16 cellular contexts compared by ENCODE assay signal in genomic region chr17:68439656-68440290, GRCh38. TPM values are rescaled to one million over a fixed set of nuclear protein-coding genes. Genes with fewer than 3 reads are reported as not detected.
A peak's percentile ranks its signal among the peaks of the same experiment; 100 is the strongest.
DNase-seq lines count a peak whose midpoint lies in the region; ATAC-seq and TF ChIP-seq lines count a peak whose summit lies in the region.
"Had no signal": no experiment of that assay in that cellular context is flagged by ENCODE, and none has a peak within 500 bp of the region (broad histone marks: within the 10 kb centered on the region; RNA-seq: fewer than 3 reads in every experiment).

No MANE protein-coding gene starts in this region.

- no peak for TF ChIP-seq CTCF in heart right ventricle (IDR thresholded peaks at IDR 0.05)
- no peak for TF ChIP-seq CTCF in body of pancreas (IDR thresholded peaks at IDR 0.05)

- TF ChIP-seq POLR2A in body of pancreas (IDR thresholded peaks at IDR 0.05) = no peak

- H3K36me3 Mint-ChIP-seq in T-cell (peaks cover 9% of the 10 kb centered on the region), naive B cell (no peaks in the 10 kb centered on the region)
- peaks cover 3% of the 10 kb centered on the region in 2 donors for H3K36me3 Mint-ChIP-seq in stimulated activated naive B cell treated with anti-CD40 and anti-IgM and Interleukin-4, amounts not matched to agents 10 μg/mL and 1 μg/mL and 100 μg/mL, for 72 hours
- peaks cover 43% of the 10 kb centered on the region for H3K36me3 Mint-ChIP-seq in activated CD4-positive, alpha-beta T cell treated with anti-CD3 and anti-CD28 coated beads, Interleukin-2, amount 10 ng/mL, durations not matched to agents 7 days and 5 days (ENCODE audit: low read depth)

- POLR2A ChIA-PET in T-cell (lab: Charles Lee) = interaction anchor here in 1 of 2 donors (0.5 kb wide), 1 partner anchor 152 kb away, joined by 7 read pairs; no protein-coding TSS in a partner anchor
- POLR2A ChIA-PET in activated CD4-positive, alpha-beta T cell treated with anti-CD3 and anti-CD28 coated beads, Interleukin-2, amount 10 ng/mL, durations not matched to agents 7 days and 5 days (lab: Charles Lee) = no interaction called here

- H3K4me3 ChIP-seq in heart right ventricle (no peak overlapping the region), body of pancreas (no peak overlapping the region)
- H3K4me3 ChIP-seq: uterus had no signal

- no peak for DNase-seq in heart right ventricle
- no peak for DNase-seq in Right ventricle myocardium superior
- DNase-seq in T-cell = no peak
- DNase-seq in naive B cell = no peak
- no peak for DNase-seq in stimulated activated naive B cell treated with anti-CD40 and anti-IgM and Interleukin-4, amounts not matched to agents 10 μg/mL and 1 μg/mL and 100 μg/mL, for 72 hours
- DNase-seq in body of pancreas = no peak
- DNase-seq in activated CD4-positive, alpha-beta T cell treated with anti-CD3 and anti-CD28 coated beads, Interleukin-2, amount 10 ng/mL, durations not matched to agents 7 days and 5 days = no peak
- DNase-seq: effector memory CD8-positive, alpha-beta T cell; mesendoderm; NCI-H2029; uterus had no signal

- H3K27ac Mint-ChIP-seq in T-cell (peak overlapping the region; percentile 72 to 84), naive B cell (peak overlapping the region in 5 of 6 donors; percentile 64 to 88 (median 74))
- H3K27ac Mint-ChIP-seq in stimulated activated naive B cell treated with anti-CD40 and anti-IgM and Interleukin-4, amounts not matched to agents 10 μg/mL and 1 μg/mL and 100 μg/mL, for 72 hours = peak overlapping the region; percentile 31
- no peak overlapping the region for H3K27ac Mint-ChIP-seq in activated CD4-positive, alpha-beta T cell treated with anti-CD3 and anti-CD28 coated beads, Interleukin-2, amount 10 ng/mL, durations not matched to agents 7 days and 5 days

- ATAC-seq in heart right ventricle = no peak
- ATAC-seq in Right ventricle myocardium superior (ENCODE audit: poor library complexity) = no peak
- ATAC-seq in T-cell (replicated peaks in 1 of 4) = no peak
- no peak for ATAC-seq in naive B cell (ENCODE audit: low read depth in 2 of 2)
- no peak for ATAC-seq in stimulated activated naive B cell treated with anti-CD40 and anti-IgM and Interleukin-4, amounts not matched to agents 10 μg/mL and 1 μg/mL and 100 μg/mL, for 72 hours (replicated peaks)
- ATAC-seq in GM21381 (IDR thresholded peaks at IDR 0.05; ENCODE audit: unreplicated experiment) = no peak
- ATAC-seq in body of pancreas = no peak
- ATAC-seq: effector memory CD8-positive, alpha-beta T cell had no signal

- intact Hi-C loops in heart right ventricle (cut with DNase I) (loop anchor here in 9 of 10 donors (2.0 to 10.0 kb wide), 4 partner anchors 17 to 177 kb away; partner anchors contain the start of gene WIPI1 (in 1 of the 9)), Right ventricle myocardium superior (cut with DNase I) (loop anchor here (10.0 kb wide), 1 partner anchor 175 kb away; no protein-coding TSS in a partner anchor), body of pancreas (cut with DNase I) (no loop called here)

- CTCF ChIA-PET in T-cell (lab: Charles Lee) = no interaction called here
- CTCF ChIA-PET in activated CD4-positive, alpha-beta T cell treated with anti-CD3 and anti-CD28 coated beads, Interleukin-2, amount 10 ng/mL, durations not matched to agents 7 days and 5 days (lab: Charles Lee) = interaction anchor here (0.6 to 2.6 kb wide), 5 partner anchors 19 to 149 kb away, joined by 3 to 9 read pairs (median 3); partner anchors contain the start of gene SLC16A6

- no peaks in the 10 kb centered on the region for H3K9me3 ChIP-seq in heart right ventricle
- H3K9me3 ChIP-seq in body of pancreas = no peaks in the 10 kb centered on the region
- H3K9me3 ChIP-seq: uterus had no signal

- H3K4me1 Mint-ChIP-seq in T-cell (peaks cover 50 to 57% (median 55%) of the 10 kb centered on the region in 3 donors), naive B cell (peaks cover 40 to 60% (median 56%) of the 10 kb centered on the region in 3 donors)
- H3K4me1 Mint-ChIP-seq in stimulated activated naive B cell treated with anti-CD40 and anti-IgM and Interleukin-4, amounts not matched to agents 10 μg/mL and 1 μg/mL and 100 μg/mL, for 72 hours = peaks cover 37 to 58% of the 10 kb centered on the region in 2 donors
- H3K4me1 Mint-ChIP-seq in activated CD4-positive, alpha-beta T cell treated with anti-CD3 and anti-CD28 coated beads, Interleukin-2, amount 10 ng/mL, durations not matched to agents 7 days and 5 days = peaks cover 67% of the 10 kb centered on the region

- H3K4me3 Mint-ChIP-seq in T-cell (no peak overlapping the region), naive B cell (peak overlapping the region in 1 of 8 donors; percentile 3)
- no peak overlapping the region for H3K4me3 Mint-ChIP-seq in stimulated activated naive B cell treated with anti-CD40 and anti-IgM and Interleukin-4, amounts not matched to agents 10 μg/mL and 1 μg/mL and 100 μg/mL, for 72 hours
- no peak overlapping the region for H3K4me3 Mint-ChIP-seq in activated CD4-positive, alpha-beta T cell treated with anti-CD3 and anti-CD28 coated beads, Interleukin-2, amount 10 ng/mL, durations not matched to agents 7 days and 5 days
- H3K4me3 Mint-ChIP-seq: activated T-helper 1 cell treated with anti-CD3 and anti-CD28 coated beads, Interleukin-12 subunit alpha, Interleukin-12 subunit beta, Interleukin-2, Interleukin-4 antibody, amounts not matched to agents 30 ng/mL and 10 ng/mL and 1 ng/mL, durations not matched to agents 14 hours and 24 hours and 36 hours; central memory CD8-positive, alpha-beta T cell; effector memory CD8-positive, alpha-beta T cell; neural crest cell had no signal

- H3K27me3 ChIP-seq in heart right ventricle (no peaks in the 10 kb centered on the region), body of pancreas (no peaks in the 10 kb centered on the region)
- H3K27me3 ChIP-seq: uterus had no signal

- H3K27me3 Mint-ChIP-seq in T-cell (no peaks in the 10 kb centered on the region), naive B cell (no peaks in the 10 kb centered on the region)
- H3K27me3 Mint-ChIP-seq in stimulated activated naive B cell treated with anti-CD40 and anti-IgM and Interleukin-4, amounts not matched to agents 10 μg/mL and 1 μg/mL and 100 μg/mL, for 72 hours = no peaks in the 10 kb centered on the region
- no peaks in the 10 kb centered on the region for H3K27me3 Mint-ChIP-seq in activated CD4-positive, alpha-beta T cell treated with anti-CD3 and anti-CD28 coated beads, Interleukin-2, amount 10 ng/mL, durations not matched to agents 7 days and 5 days
- H3K27me3 Mint-ChIP-seq: central memory CD8-positive, alpha-beta T cell; effector memory CD8-positive, alpha-beta T cell had no signal

- H3K4me1 ChIP-seq in heart right ventricle = peaks cover 10 to 91% (median 74%) of the 10 kb centered on the region in 9 donors
- peaks cover 16% of the 10 kb centered on the region for H3K4me1 ChIP-seq in body of pancreas
- H3K4me1 ChIP-seq: uterus had no signal

- 54 to 56% methylated on average over 8 of the region's 8 CpGs for WGBS in heart right ventricle, 2 donors
- 68 to 70% methylated on average over 8 of the region's 8 CpGs for WGBS in body of pancreas, 2 donors

- H3K9me3 Mint-ChIP-seq in T-cell = no peaks in the 10 kb centered on the region
- H3K9me3 Mint-ChIP-seq in naive B cell = no peaks in the 10 kb centered on the region
- no peaks in the 10 kb centered on the region for H3K9me3 Mint-ChIP-seq in stimulated activated naive B cell treated with anti-CD40 and anti-IgM and Interleukin-4, amounts not matched to agents 10 μg/mL and 1 μg/mL and 100 μg/mL, for 72 hours
- H3K9me3 Mint-ChIP-seq in activated CD4-positive, alpha-beta T cell treated with anti-CD3 and anti-CD28 coated beads, Interleukin-2, amount 10 ng/mL, durations not matched to agents 7 days and 5 days = no peaks in the 10 kb centered on the region
- H3K9me3 Mint-ChIP-seq: activated T-helper 1 cell treated with anti-CD3 and anti-CD28 coated beads, Interleukin-12 subunit alpha, Interleukin-12 subunit beta, Interleukin-2, Interleukin-4 antibody, amounts not matched to agents 30 ng/mL and 10 ng/mL and 1 ng/mL, durations not matched to agents 14 hours and 24 hours and 36 hours; central memory CD8-positive, alpha-beta T cell; effector memory CD8-positive, alpha-beta T cell; neural crest cell had no signal

- H3K36me3 ChIP-seq in heart right ventricle = peaks cover 0 to 76% (median 14%) of the 10 kb centered on the region in 9 donors
- H3K36me3 ChIP-seq in body of pancreas (replicated peaks in 1 of 2; ENCODE audit: insufficient read depth in 1 of 2, low read depth in 2 of 2) = peaks cover 0 to 5% of the 10 kb centered on the region in 2 donors
- H3K36me3 ChIP-seq: uterus had no signal

- H3K27ac ChIP-seq in heart right ventricle (peak overlapping the region in 7 of 10 donors; percentile 8 to 90 (median 79)), body of pancreas (no peak overlapping the region)
- H3K27ac ChIP-seq: RWPE1 had no signal

RNA-seq across cellular contexts. Expression of gene WIPI1, which starts 17.5 kb away (rescaled TPM):
- total RNA-seq in heart right ventricle (100 to 1,000 TPM in 7 of 10 donors, 10 to 100 TPM in 3; 58.6 to 201 (median 122) TPM), Right ventricle myocardium superior (63.7 TPM), T-cell (10 to 100 TPM in 2 of 5 donors, 1 to 10 TPM in 3; 5.4 to 11.8 (median 9.7) TPM), body of pancreas (10 to 100 TPM; 20.5 to 22.4 TPM)
- polyA plus RNA-seq in heart right ventricle (10 to 100 TPM; 46.6 to 90.4 TPM), naive B cell (ENCODE audit: low read depth in 6 of 6) (1 to 10 TPM in 5 of 6 donors, not detected in 1; 1.4 to 4.6 (median 3.1) TPM)
- 10 to 100 TPM; 28.2 to 34.4 TPM for total RNA-seq in activated CD4-positive, alpha-beta T cell treated with anti-CD3 and anti-CD28 coated beads, Interleukin-2, amount 10 ng/mL, durations not matched to agents 7 days and 5 days

Comparison
In these comparisons a context has a peak if more than half of its experiments do, and no peak if none do; other contexts are left out.
1. H3K27ac ChIP-seq: peak in heart right ventricle (7 of 10); none in body of pancreas (0 of 4).